In genomic region chrX:71144651-71145050, GRCh38 we compare ENCODE assay signal across 9 cellular contexts. TPM values are rescaled to one million over a fixed set of nuclear protein-coding genes. Genes with fewer than 3 reads are reported as not detected.
A peak's percentile ranks its signal among the peaks of the same experiment; 100 is the strongest.
DNase-seq lines count a peak whose midpoint lies in the region; ATAC-seq, FAIRE-seq and TF ChIP-seq lines count a peak whose summit lies in the region.
"Had no signal": no experiment of that assay in that cellular context is flagged by ENCODE, and none has a peak within 500 bp of the region (broad histone marks: within the 10 kb centered on the region; RNA-seq: fewer than 3 reads in every experiment).

TSS of gene NLGN3 (plus strand) at chrX:71144841. CDS start at chrX:71147750, 2,909 bp downstream.

- TF ChIP-seq RAD21 in HepG2 (CRISPR knock-in tag; IDR thresholded peaks at IDR 0.05), result no peak

- H3K9me3 Mint-ChIP-seq in T-helper 1 cell treated with Interleukin-12 subunit alpha and Interleukin-12 subunit beta and Interleukin-4 antibody, amounts not matched to agents 30 μg/mL and 1 μg/mL, for 36 hours, result no peaks in the 10 kb centered on the region
- peaks cover 0 to 2% (median 0%) of the 10 kb centered on the region in 5 experiments for H3K9me3 Mint-ChIP-seq in brain

- peaks cover 18% of the 10 kb centered on the region for H3K4me1 ChIP-seq in HepG2 (ENCODE audit: insufficient read depth, low read length)

- no peak for TF ChIP-seq POLR2A in HepG2 (IDR thresholded peaks at IDR 0.05; ENCODE audit: insufficient read depth in 1 of 2, low read depth in 2 of 2, low read length in 2 of 2)

- no peaks in the 10 kb centered on the region for H4K20me1 ChIP-seq in HepG2 (ENCODE audit: insufficient read depth, low read length)

- no peaks in the 10 kb centered on the region for H3K27me3 Mint-ChIP-seq in T-helper 1 cell treated with Interleukin-12 subunit alpha and Interleukin-12 subunit beta and Interleukin-4 antibody, amounts not matched to agents 30 μg/mL and 1 μg/mL, for 36 hours (ENCODE audit: low read depth)
- no peaks in the 10 kb centered on the region for H3K27me3 Mint-ChIP-seq in brain

- TF ChIP-seq EP300 in HepG2 (IDR thresholded peaks at IDR 0.05; ENCODE audit: low read depth in 2 of 2, low read length in 2 of 2) (no peak), HepG2 (CRISPR knock-in tag; IDR thresholded peaks at IDR 0.05; ENCODE audit: borderline replicate concordance) (no peak)

- no peak for ATAC-seq in HepG2
- no peak for ATAC-seq in HG03469 (IDR thresholded peaks at IDR 0.05; ENCODE audit: unreplicated experiment)

- 81% methylated on average over 12 of the region's 28 CpGs for WGBS in HepG2 (ENCODE audit: low lambda C conversion rate)

- no peak within 1 kb of the TSS for H3K27ac ChIP-seq in HepG2 (ENCODE audit: extremely low read length, insufficient read depth, low read length)
- peak within 1 kb of the TSS; percentile 93 for H3K27ac ChIP-seq in substantia nigra (ENCODE audit: low read depth, low read length, poor library complexity, severe bottlenecking)

- in situ Hi-C loops in HepG2 (cut with HindIII; ENCODE audit: extremely low pct_ligation_motif_present, low pct_unique_long_range_greater_than_20kb), result no loop called here
- in situ Hi-C loops in KBM-7 (cut with MboI; ENCODE audit: low pct_unique_long_range_greater_than_20kb, low sequenced_read_pairs), result no loop called here

- peaks cover 9% of the 10 kb centered on the region for H3K4me1 Mint-ChIP-seq in T-helper 1 cell treated with Interleukin-12 subunit alpha and Interleukin-12 subunit beta and Interleukin-4 antibody, amounts not matched to agents 30 μg/mL and 1 μg/mL, for 36 hours (ENCODE audit: low read depth)
- H3K4me1 Mint-ChIP-seq in brain, result peaks cover 27% of the 10 kb centered on the region

- peaks cover 0 to 3% of the 10 kb centered on the region in 2 experiments; a peak in 2 of 5 replicates for H3K36me3 ChIP-seq in HepG2 (replicated peaks in 1 of 2; ENCODE audit: control insufficient read depth in 1 of 2, insufficient read depth in 2 of 2, low read length in 2 of 2)

- DNase-seq in T-helper 1 cell, result no peak
- DNase-seq in HepG2 (ENCODE audit: low spot score), result no peak
- DNase-seq in substantia nigra (lab: John Stamatoyannopoulos, UW), result peak in 40 of 49 donors; percentile 1 to 71 (median 24)
- DNase-seq in NCI-H1694 treated with DMSO at 0.1 percent for 48 hours (lab: John Stamatoyannopoulos, UW), result no peak
- DNase-seq in KBM-7, result no peak
- DNase-seq: AML-193 had no signal

- H3K4me3 ChIP-seq in HepG2 (replicated peaks in 1 of 3; ENCODE audit: insufficient read depth in 1 of 3, low read depth in 2 of 3, low read length in 3 of 3), result no peak within 1 kb of the TSS

- CTCF ChIA-PET in HepG2 (lab: Yijun Ruan, JAX; ENCODE audit: low intra/inter-chr PET ratio, low total read pairs), result no interaction called here

- no peak for TF ChIP-seq CTCF in brain (conservative IDR thresholded peaks at IDR 0.05)
- no peak for TF ChIP-seq CTCF in HepG2 (CRISPR knock-in tag; IDR thresholded peaks at IDR 0.05)

- H3K4me3 Mint-ChIP-seq in T-helper 1 cell treated with Interleukin-12 subunit alpha and Interleukin-12 subunit beta and Interleukin-4 antibody, amounts not matched to agents 30 μg/mL and 1 μg/mL, for 36 hours, result no peak within 1 kb of the TSS
- peak within 1 kb of the TSS; percentile 88 to 94 (median 91) for H3K4me3 Mint-ChIP-seq in brain

- no peaks in the 10 kb centered on the region for H3K27me3 ChIP-seq in HepG2 (ENCODE audit: control insufficient read depth in 1 of 2, insufficient read depth in 2 of 2, low read length in 2 of 2)

- intact Hi-C loops in HepG2 (cut with micrococcal nuclease; ENCODE audit: unreplicated experiment), result no loop called here

- H3K27ac Mint-ChIP-seq in T-helper 1 cell treated with Interleukin-12 subunit alpha and Interleukin-12 subunit beta and Interleukin-4 antibody, amounts not matched to agents 30 μg/mL and 1 μg/mL, for 36 hours, result peak within 1 kb of the TSS; percentile 31
- peak within 1 kb of the TSS; percentile 89 to 97 (median 95) for H3K27ac Mint-ChIP-seq in brain

- H3K79me2 ChIP-seq in HepG2 (ENCODE audit: insufficient read depth, low read length), result no peaks in the 10 kb centered on the region

- H3K9ac ChIP-seq in HepG2 (ENCODE audit: insufficient read depth, low read depth, low read length), result no peak within 1 kb of the TSS

- no peaks in the 10 kb centered on the region for H3K9me3 ChIP-seq in HepG2 (ENCODE audit: low read length)

- FAIRE-seq in HepG2 (lab: Jason Lieb, UNC), result no peak

- POLR2A ChIA-PET in HepG2 (lab: Yijun Ruan, JAX), result no interaction called here

- H3K4me2 ChIP-seq in HepG2 (ENCODE audit: low read depth, low read length), result no peak within 1 kb of the TSS

- BruUV-seq in HepG2 (replicated peaks; lab: Mats Ljungman, UMichigan), result no TSS peak

- H3K36me3 Mint-ChIP-seq in T-helper 1 cell treated with Interleukin-12 subunit alpha and Interleukin-12 subunit beta and Interleukin-4 antibody, amounts not matched to agents 30 μg/mL and 1 μg/mL, for 36 hours (ENCODE audit: low read depth), result peaks cover 4% of the 10 kb centered on the region
- H3K36me3 Mint-ChIP-seq in brain, result peaks cover 7% of the 10 kb centered on the region

- H2AFZ ChIP-seq in HepG2 (ENCODE audit: low read length), result no peak within 1 kb of the TSS

TF ChIP-seq in HepG2, 621 proteins besides CTCF, POLR2A, EP300 and RAD21:
- TF ChIP-seq RBFOX2 (IDR thresholded peaks at IDR 0.05; ENCODE audit: low read depth, low read length), result peak; percentile 39; the same call in 1 of the 2 replicates
- no peak for TF ChIP-seq ELF4 (CRISPR knock-in tag; IDR thresholded peaks at IDR 0.05; ENCODE audit: borderline replicate concordance)
- no peak for TF ChIP-seq BHLHE40 (IDR thresholded peaks at IDR 0.05; ENCODE audit: low read length)
- peak; percentile 86 for TF ChIP-seq AGO2 (optimal IDR thresholded peaks at IDR 0.05; ENCODE audit: low read depth, low read length)
- TF ChIP-seq THRA (CRISPR knock-in tag; IDR thresholded peaks at IDR 0.05; ENCODE audit: borderline replicate concordance), result no peak

RNA-seq across cellular contexts. Expression of gene NLGN3, which starts in this region (rescaled TPM):
- 27.3 TPM for polyA plus RNA-seq in brain (ENCODE audit: insufficient read depth, low read depth, low replicate concordance)
- total RNA-seq in HepG2 (2016; rRNA removed; fragmentation: Illumina TruSeq; extraction: Trizol), result 0.04 TPM in 1 of 2 replicates, not detected in the other
- not detected in 2 replicates for total RNA-seq in HepG2 (2016; cell fraction: cytosol; rRNA removed; fragmentation: Illumina TruSeq; extraction: Trizol; ENCODE audit: low read depth)
- not detected in 2 replicates for total RNA-seq in HepG2 (2016; cell fraction: insoluble cytoplasmic fraction; rRNA removed; fragmentation: Illumina TruSeq; extraction: Trizol)
- total RNA-seq in HepG2 (2016; cell fraction: membrane; rRNA removed; fragmentation: Illumina TruSeq; extraction: Trizol), result not detected in 2 replicates
- not detected in 2 replicates for total RNA-seq in HepG2 (2016; cell fraction: nucleus; rRNA removed; fragmentation: Illumina TruSeq; extraction: Trizol)
- 0.16 and 0.29 TPM in 2 replicates for polyA plus RNA-seq in HepG2 (2011; rRNA removed)
- polyA plus RNA-seq in HepG2 (2011; cell fraction: cytosol; rRNA removed), result 0.05 and 0.19 TPM in 2 replicates
- 1.1 and 1.7 TPM in 2 replicates for polyA plus RNA-seq in HepG2 (2011; cell fraction: nucleus; rRNA removed)
- 0.36 and 0.51 TPM in 2 replicates for polyA plus RNA-seq in HepG2 (2012)
- polyA plus RNA-seq in HepG2 (2016; cell fraction: cytosol; fragmentation: Illumina TruSeq; extraction: Trizol; ENCODE audit: low read depth), result not detected in 2 replicates
- not detected in 2 replicates for polyA plus RNA-seq in HepG2 (2016; cell fraction: insoluble cytoplasmic fraction; fragmentation: Illumina TruSeq; extraction: Trizol; ENCODE audit: low read depth)
- not detected in 2 replicates for polyA plus RNA-seq in HepG2 (2016; cell fraction: membrane; fragmentation: Illumina TruSeq; extraction: Trizol; ENCODE audit: low read depth)
- 0.23 and 0.24 TPM in 2 replicates for polyA plus RNA-seq in HepG2 (2016; cell fraction: nucleus; fragmentation: Illumina TruSeq; extraction: Trizol; ENCODE audit: insufficient read depth, low read depth)
- polyA minus RNA-seq in HepG2 (2011; rRNA and poly(A)+ RNA removed; ENCODE audit: low replicate concordance), result 0.22 and 1.6 TPM in 2 replicates
- polyA minus RNA-seq in HepG2 (2011; cell fraction: cytosol; rRNA and poly(A)+ RNA removed), result not detected in 2 replicates
- 0.50 and 0.52 TPM in 2 replicates for polyA minus RNA-seq in HepG2 (2011; cell fraction: nucleus; rRNA and poly(A)+ RNA removed)

Comparison
In these comparisons a context has a peak if more than half of its experiments do, and no peak if none do; other contexts are left out.
1. RNA of gene NLGN3 (polyA plus RNA-seq): 27.3 TPM in brain (single experiment); 0.05 to 1.7 TPM in HepG2; every median in the first group is over 10 times any median in the second.
2. DNase-seq: peak in substantia nigra (40 of 49); none in T-helper 1 cell (0 of 5), HepG2 (single experiment), NCI-H1694 treated with DMSO at 0.1 percent for 48 hours (single experiment) and KBM-7 (single experiment).